In genomic region chr3:56974242-56974945, GRCh38 we compare ENCODE assay signal across 30 cellular contexts.
A peak's percentile ranks its signal among the peaks of the same experiment; 100 is the strongest.
DNase-seq lines count a peak whose midpoint lies in the region; ATAC-seq and TF ChIP-seq lines count a peak whose summit lies in the region.
"Had no signal": no experiment of that assay in that cellular context is flagged by ENCODE, and none has a peak within 500 bp of the region (broad histone marks: within the 10 kb centered on the region; RNA-seq: fewer than 3 reads in every experiment).

No MANE protein-coding gene starts in this region.

- H3K4me1 ChIP-seq in heart left ventricle (peaks cover 0 to 14% (median 0%) of the 10 kb centered on the region in 12 donors), right atrium auricular region (peaks cover 0 to 14% of the 10 kb centered on the region in 2 donors), neural progenitor cell (no peaks in the 10 kb centered on the region), suprapubic skin (no peaks in the 10 kb centered on the region)
- H3K4me1 ChIP-seq: breast epithelium, HAP-1, left lung, SJSA1 had no signal

- no peaks in the 10 kb centered on the region for H3K36me3 ChIP-seq in heart left ventricle
- no peaks in the 10 kb centered on the region for H3K36me3 ChIP-seq in right atrium auricular region
- no peaks in the 10 kb centered on the region for H3K36me3 ChIP-seq in neural progenitor cell
- no peaks in the 10 kb centered on the region for H3K36me3 ChIP-seq in suprapubic skin
- H3K36me3 ChIP-seq: breast epithelium, HAP-1, left lung, sigmoid colon, SJSA1, thoracic aorta, vagina had no signal

- H3K4me3 ChIP-seq in heart left ventricle (no peak overlapping the region), right atrium auricular region (no peak overlapping the region), astrocyte of the spinal cord (ENCODE audit: low read depth, low read length) (no peak overlapping the region), neural progenitor cell (no peak overlapping the region), suprapubic skin (no peak overlapping the region)
- H3K4me3 ChIP-seq: breast epithelium, HAP-1, left lung, sigmoid colon, SJSA1, thoracic aorta, vagina had no signal

- H3K27ac Mint-ChIP-seq in neural progenitor cell: peak overlapping the region; percentile 91
- H3K27ac Mint-ChIP-seq in CD14-positive monocyte: no peak overlapping the region
- H3K27ac Mint-ChIP-seq: activated naive CD4-positive, alpha-beta T cell treated with anti-CD3 and anti-CD28 coated beads, Interleukin-2, amount 10 ng/mL, durations not matched to agents 7 days and 5 days; CD8-positive, alpha-beta T cell; naive thymus-derived CD4-positive, alpha-beta T cell; WTC11 had no signal

- peak in 3 of 4 donors; percentile 17 to 65 (median 31) for ATAC-seq in heart left ventricle
- ATAC-seq: CD8-positive, alpha-beta T cell; foreskin keratinocyte; left lung; naive thymus-derived CD4-positive, alpha-beta T cell; WTC11 had no signal

- DNase-seq in heart left ventricle (no peak), right atrium auricular region (ENCODE audit: low spot score) (no peak), astrocyte of the spinal cord (ENCODE audit: low read depth, low spot score) (peak; percentile 29), neural progenitor cell (ENCODE audit: low spot score) (no peak), glomerular visceral epithelial cell (ENCODE audit: extremely low spot score) (no peak), islet precursor cell (no peak), suprapubic skin (ENCODE audit: low spot score in 2 of 2) (no peak), CD14-positive monocyte (ENCODE audit: low spot score) (no peak)
- DNase-seq: activated naive CD4-positive, alpha-beta T cell treated with anti-CD3 and anti-CD28 coated beads, Interleukin-2, amount 10 ng/mL, durations not matched to agents 7 days and 5 days; CD8-positive, alpha-beta T cell; effector memory CD4-positive, alpha-beta T cell; foreskin keratinocyte; hippocampal formation; left lung; mesendoderm; naive thymus-derived CD4-positive, alpha-beta T cell; NCI-H1092 treated with DMSO at 0.1 percent for 48 hours; NCI-H2029; NCI-H345; NCI-H774; RPMI8226; sigmoid colon; stimulated activated CD4-positive, alpha-beta T cell treated with anti-CD3 and anti-CD28 coated beads, Interleukin-15, amount 100 ng/mL, for 24 hours; stimulated activated naive CD4-positive, alpha-beta T cell had no signal

- TF ChIP-seq CTCF in heart left ventricle (IDR thresholded peaks at IDR 0.05) (no peak), right atrium auricular region (IDR thresholded peaks at IDR 0.05) (no peak), astrocyte of the spinal cord (IDR thresholded peaks at IDR 0.05; ENCODE audit: low read depth, low read length) (no peak), neural progenitor cell (IDR thresholded peaks at IDR 0.05) (no peak), suprapubic skin (IDR thresholded peaks at IDR 0.05) (no peak), CD14-positive monocyte (IDR thresholded peaks at IDR 0.05) (no peak)

- H3K9me3 ChIP-seq in heart left ventricle: no peaks in the 10 kb centered on the region
- no peaks in the 10 kb centered on the region for H3K9me3 ChIP-seq in right atrium auricular region
- H3K9me3 ChIP-seq in neural progenitor cell (ENCODE audit: low read depth): no peaks in the 10 kb centered on the region
- no peaks in the 10 kb centered on the region for H3K9me3 ChIP-seq in suprapubic skin
- H3K9me3 ChIP-seq: breast epithelium, HAP-1, left lung, sigmoid colon, SJSA1, thoracic aorta, vagina had no signal

- no peaks in the 10 kb centered on the region for H3F3A ChIP-seq in neural progenitor cell (ENCODE audit: low read depth)

- WGBS in heart left ventricle, 4 donors: 52 to 69% (median 55%) methylated on average over 11 of the region's 11 CpGs
- WGBS in suprapubic skin: 75% methylated on average over 11 of the region's 11 CpGs

- TF ChIP-seq EP300 in suprapubic skin (IDR thresholded peaks at IDR 0.05): no peak

- H4K20me1 ChIP-seq in neural progenitor cell (ENCODE audit: low read depth): no peaks in the 10 kb centered on the region

- H3K27me3 ChIP-seq in heart left ventricle: no peaks in the 10 kb centered on the region
- H3K27me3 ChIP-seq in right atrium auricular region: no peaks in the 10 kb centered on the region
- H3K27me3 ChIP-seq in neural progenitor cell: no peaks in the 10 kb centered on the region
- H3K27me3 ChIP-seq in suprapubic skin: no peaks in the 10 kb centered on the region
- H3K27me3 ChIP-seq: breast epithelium, foreskin keratinocyte, left lung, sigmoid colon, SJSA1, vagina had no signal

- H3K79me2 ChIP-seq in neural progenitor cell (ENCODE audit: low read depth): no peaks in the 10 kb centered on the region

- no peak overlapping the region for H3K4me3 Mint-ChIP-seq in neural progenitor cell
- H3K4me3 Mint-ChIP-seq in CD14-positive monocyte: no peak overlapping the region
- H3K4me3 Mint-ChIP-seq: activated naive CD4-positive, alpha-beta T cell treated with anti-CD3 and anti-CD28 coated beads, Interleukin-2, amount 10 ng/mL, durations not matched to agents 7 days and 5 days; CD8-positive, alpha-beta T cell; naive thymus-derived CD4-positive, alpha-beta T cell; WTC11 had no signal

- peaks cover 6% of the 10 kb centered on the region for H3K27me3 Mint-ChIP-seq in neural progenitor cell (ENCODE audit: insufficient read depth, low read depth)
- peaks cover 2 to 8% (median 4%) of the 10 kb centered on the region in 3 donors for H3K27me3 Mint-ChIP-seq in CD14-positive monocyte (ENCODE audit: low read depth in 3 of 3)
- H3K27me3 Mint-ChIP-seq: naive thymus-derived CD4-positive, alpha-beta T cell had no signal

- intact Hi-C loops in heart left ventricle (cut with DNase I): no loop called here
- intact Hi-C loops in CD14-positive monocyte (cut with micrococcal nuclease): no loop called here

- no peak overlapping the region for H2AFZ ChIP-seq in neural progenitor cell (replicated peaks)

- H3K4me1 Mint-ChIP-seq in neural progenitor cell: peaks cover 20% of the 10 kb centered on the region
- peaks cover 14% of the 10 kb centered on the region for H3K4me1 Mint-ChIP-seq in CD14-positive monocyte
- H3K4me1 Mint-ChIP-seq: activated naive CD4-positive, alpha-beta T cell treated with anti-CD3 and anti-CD28 coated beads, Interleukin-2, amount 10 ng/mL, durations not matched to agents 7 days and 5 days had no signal

- in situ Hi-C loops in astrocyte of the spinal cord (cut with HindIII; ENCODE audit: low sequenced_read_pairs): no loop called here

- H3K27ac ChIP-seq in heart left ventricle (peak overlapping the region in 2 of 12 donors; percentile 5 to 22), right atrium auricular region (no peak overlapping the region), neural progenitor cell (no peak overlapping the region), suprapubic skin (no peak overlapping the region)
- H3K27ac ChIP-seq: breast epithelium, foreskin keratinocyte, left lung, sigmoid colon, SJSA1, thoracic aorta, vagina had no signal

- H3K36me3 Mint-ChIP-seq in neural progenitor cell (no peaks in the 10 kb centered on the region), CD14-positive monocyte (no peaks in the 10 kb centered on the region)
- H3K36me3 Mint-ChIP-seq: activated naive CD4-positive, alpha-beta T cell treated with anti-CD3 and anti-CD28 coated beads, Interleukin-2, amount 10 ng/mL, durations not matched to agents 7 days and 5 days; CD8-positive, alpha-beta T cell; naive thymus-derived CD4-positive, alpha-beta T cell; WTC11 had no signal

- H3K9me3 Mint-ChIP-seq in neural progenitor cell (no peaks in the 10 kb centered on the region), CD14-positive monocyte (peaks cover 0 to 2% (median 0%) of the 10 kb centered on the region in 7 donors)
- H3K9me3 Mint-ChIP-seq: activated naive CD4-positive, alpha-beta T cell treated with anti-CD3 and anti-CD28 coated beads, Interleukin-2, amount 10 ng/mL, durations not matched to agents 7 days and 5 days; CD8-positive, alpha-beta T cell had no signal

- no peak for TF ChIP-seq POLR2A in heart left ventricle (IDR thresholded peaks at IDR 0.05)
- TF ChIP-seq POLR2A in suprapubic skin (IDR thresholded peaks at IDR 0.05): no peak

- no peak overlapping the region for H3K4me2 ChIP-seq in neural progenitor cell

- H3K9ac ChIP-seq in neural progenitor cell: no peak overlapping the region
